ENCODE assay signal across 15 cellular contexts in genomic region chr5:45417285-45417996, GRCh38.
DNase-seq lines count a peak whose midpoint lies in the region; ATAC-seq and TF ChIP-seq lines count a peak whose summit lies in the region.
"Had no signal": no experiment of that assay in that cellular context is flagged by ENCODE, and none has a peak within 500 bp of the region (broad histone marks: within the 10 kb centered on the region; RNA-seq: fewer than 3 reads in every experiment).

No MANE protein-coding gene starts in this region.

- H3K36me3 ChIP-seq in HCT116 (ENCODE audit: control insufficient read depth in 1 of 2, insufficient read depth in 2 of 2, low read length in 2 of 2) (no peaks in the 10 kb centered on the region), skeletal muscle tissue (ENCODE audit: control insufficient read depth in 3 of 3, insufficient read depth in 3 of 3, low read length in 3 of 3) (no peaks in the 10 kb centered on the region)

- no peaks in the 10 kb centered on the region for H4K20me1 ChIP-seq in HCT116 (ENCODE audit: insufficient read depth)

- no peak for DNase-seq in HCT116 (ENCODE audit: low read depth, low spot score)
- DNase-seq in NCI-H146 treated with DMSO at 0.1 percent for 48 hours (lab: John Stamatoyannopoulos, UW; ENCODE audit: unreplicated experiment): peak; percentile 29
- peak; percentile 7 for DNase-seq in kidney tubule cell (ENCODE audit: low spot score)
- DNase-seq in dermis blood vessel endothelial cell: no peak
- DNase-seq: CD8-positive, alpha-beta T cell; COR-L47; DMS153; DMS79 treated with DMSO at 0.1 percent for 48 hours; EL; H7 had no signal

- H3K4me2 ChIP-seq in HCT116 (ENCODE audit: low read length): no peak overlapping the region
- H3K4me2 ChIP-seq: GM23338 had no signal

- TF ChIP-seq RAD21 in HCT116 (IDR thresholded peaks at IDR 0.05; ENCODE audit: low read depth): no peak

- peak overlapping the region; percentile 57 for H2AFZ ChIP-seq in HCT116 (ENCODE audit: low read depth, low read length, poor library complexity, severe bottlenecking)
- H2AFZ ChIP-seq: GM23338 had no signal

- H3K4me3 ChIP-seq in HCT116 (replicated peaks in 1 of 2; ENCODE audit: low read depth in 1 of 2, low read length in 2 of 2) (no peak overlapping the region), skeletal muscle tissue (ENCODE audit: low read length in 3 of 3) (no peak overlapping the region)
- H3K4me3 ChIP-seq: GM23338 had no signal

- H3K9me2 ChIP-seq in HCT116 (ENCODE audit: insufficient read depth): no peaks in the 10 kb centered on the region

- no peak for TF ChIP-seq CTCF in HCT116 (IDR thresholded peaks at IDR 0.05 in 2 of 3, conservative IDR thresholded peaks at IDR 0.05 in 1 of 3; ENCODE audit: borderline replicate concordance in 1 of 3, insufficient read depth in 1 of 3, low read depth in 2 of 3, low read length in 2 of 3)

- no peak overlapping the region for H3K27ac ChIP-seq in HCT116 (ENCODE audit: low read depth, low read length)
- H3K27ac ChIP-seq in skeletal muscle tissue (ENCODE audit: low read depth, low read length): peak overlapping the region; percentile 70

- RAD21 ChIA-PET in HCT116 (lab: Charles Lee; ENCODE audit: low non-redundant PET in 1 of 2, low total read pairs in 2 of 2, uncharacterized antibody in 2 of 2, unreplicated experiment in 2 of 2): interaction anchor here in 1 of 2 experiments (0.5 kb wide), 1 partner anchor 21 kb away, joined by 3 read pairs; no protein-coding TSS in a partner anchor

- H3K9ac ChIP-seq in HCT116 (ENCODE audit: low read length): no peak overlapping the region
- no peak overlapping the region for H3K9ac ChIP-seq in skeletal muscle tissue (ENCODE audit: low read depth in 1 of 3, low read length in 3 of 3)

- no peaks in the 10 kb centered on the region for H3K4me1 ChIP-seq in HCT116 (ENCODE audit: control insufficient read depth in 1 of 2, insufficient read depth in 2 of 2, low read length in 2 of 2)
- H3K4me1 ChIP-seq in skeletal muscle tissue (ENCODE audit: control insufficient read depth in 3 of 3, insufficient read depth in 3 of 3, low read length in 3 of 3): no peaks in the 10 kb centered on the region

- no peak for ATAC-seq in HCT116
- ATAC-seq in HG02981 (IDR thresholded peaks at IDR 0.05; ENCODE audit: unreplicated experiment): no peak
- no peak for ATAC-seq in GM19328 (IDR thresholded peaks at IDR 0.05; ENCODE audit: unreplicated experiment)
- ATAC-seq: CD8-positive, alpha-beta T cell; GM23338; HepG2 had no signal

- H3K9me3 ChIP-seq in HCT116 (ENCODE audit: control insufficient read depth in 1 of 2, insufficient read depth in 1 of 2, low read depth in 1 of 2, low read length in 2 of 2): no peaks in the 10 kb centered on the region
- no peaks in the 10 kb centered on the region for H3K9me3 ChIP-seq in skeletal muscle tissue (ENCODE audit: control insufficient read depth in 3 of 3, low read length in 3 of 3)

- no TSS peak for BruUV-seq in HCT116 (replicated peaks; lab: Mats Ljungman, UMichigan)

- TF ChIP-seq POLR2A in HCT116 (IDR thresholded peaks at IDR 0.05; ENCODE audit: borderline replicate concordance, extremely low read depth, insufficient read depth, insufficient read length): no peak

- H3K27me3 ChIP-seq in HCT116 (ENCODE audit: insufficient read depth, low read length) (no peaks in the 10 kb centered on the region), skeletal muscle tissue (ENCODE audit: control insufficient read depth in 3 of 3, insufficient read depth in 3 of 3, low read length in 3 of 3) (no peaks in the 10 kb centered on the region)

- CTCF ChIA-PET in HCT116 (lab: Charles Lee): no interaction called here

- intact Hi-C loops in HCT116 (cut with micrococcal nuclease): no loop called here

- POLR2A ChIA-PET in HCT116 (lab: Charles Lee): no interaction called here

- no peaks in the 10 kb centered on the region for H3K79me2 ChIP-seq in HCT116 (ENCODE audit: insufficient read depth, low read length)

TF ChIP-seq in HCT116, 20 proteins besides CTCF, POLR2A, EP300 and RAD21:
- no peak for TF ChIP-seq POLR2AphosphoS5 (IDR thresholded peaks at IDR 0.05; ENCODE audit: low read depth, low read length)
- TF ChIP-seq JUND (IDR thresholded peaks at IDR 0.05): no peak
- no peak for TF ChIP-seq EZH2 (IDR thresholded peaks at IDR 0.05)
- no peak for TF ChIP-seq EZH2phosphoT487 (IDR thresholded peaks at IDR 0.05; ENCODE audit: borderline replicate concordance)
- TF ChIP-seq FOSL1 (IDR thresholded peaks at IDR 0.05; ENCODE audit: low read depth): no peak

Comparison
In these comparisons a context has a peak if more than half of its experiments do, and no peak if none do; other contexts are left out.
1. DNase-seq: peak in NCI-H146 treated with DMSO at 0.1 percent for 48 hours (single experiment) and kidney tubule cell (single experiment); none in HCT116 (single experiment) and dermis blood vessel endothelial cell (single experiment).